ENCODE assay signal across 10 cellular contexts in genomic region chr7:73827568-73828106, GRCh38. TPM values are rescaled to one million over a fixed set of nuclear protein-coding genes. Genes with fewer than 3 reads are reported as not detected.
A peak's percentile ranks its signal among the peaks of the same experiment; 100 is the strongest.
DNase-seq lines count a peak whose midpoint lies in the region; ATAC-seq, FAIRE-seq and TF ChIP-seq lines count a peak whose summit lies in the region.
"Had no signal": no experiment of that assay in that cellular context is flagged by ENCODE, and none has a peak within 500 bp of the region (broad histone marks: within the 10 kb centered on the region; RNA-seq: fewer than 3 reads in every experiment).

No MANE protein-coding gene starts in this region.

- H3K9me3 ChIP-seq in body of pancreas: no peaks in the 10 kb centered on the region
- H3K9me3 ChIP-seq: tibial artery had no signal

- H3K36me3 ChIP-seq in body of pancreas (replicated peaks in 1 of 2; ENCODE audit: insufficient read depth in 1 of 2, low read depth in 2 of 2): no peaks in the 10 kb centered on the region
- H3K36me3 ChIP-seq: tibial artery had no signal

- ATAC-seq in body of pancreas (peak; percentile 53), HG03280 (IDR thresholded peaks at IDR 0.05; ENCODE audit: unreplicated experiment) (no peak)
- peak; percentile 30 to 63 for ATAC-seq in naive thymus-derived CD8-positive, alpha-beta T cell

- 4% methylated on average over 7 to 10 of the region's 11 CpGs for WGBS in body of pancreas, 2 donors

- H3K27me3 Mint-ChIP-seq in naive thymus-derived CD8-positive, alpha-beta T cell: peaks cover 0 to 47% (median 3%) of the 10 kb centered on the region in 5 donors

- peak overlapping the region in 9 of 10 donors; percentile 7 to 85 (median 60) for H3K27ac Mint-ChIP-seq in naive thymus-derived CD8-positive, alpha-beta T cell

- TF ChIP-seq POLR2A in body of pancreas (IDR thresholded peaks at IDR 0.05): peak in 2 of 3 donors; percentile 64 to 77
- TF ChIP-seq POLR2A in GM12891 (IDR thresholded peaks at IDR 0.05; ENCODE audit: low read depth, low read length): no peak
- no peak for TF ChIP-seq POLR2A in GM12892 (IDR thresholded peaks at IDR 0.05; ENCODE audit: low read depth, low read length)

- no peaks in the 10 kb centered on the region for H3K36me3 Mint-ChIP-seq in naive thymus-derived CD8-positive, alpha-beta T cell

- POLR2A ChIA-PET in naive thymus-derived CD8-positive, alpha-beta T cell (lab: Charles Lee): interaction anchor here (0.8 kb wide), 1 partner anchor 23 kb away, joined by 3 read pairs; no protein-coding TSS in a partner anchor

- H3K4me3 Mint-ChIP-seq in naive thymus-derived CD8-positive, alpha-beta T cell: peak overlapping the region; percentile 19 to 81 (median 58)

- FAIRE-seq in GM12891 (lab: Jason Lieb, UNC): no peak
- FAIRE-seq in GM12892 (lab: Jason Lieb, UNC): no peak

- no peaks in the 10 kb centered on the region for H3K27me3 ChIP-seq in body of pancreas

- DNase-seq in DMS79 (lab: John Stamatoyannopoulos, UW) (peak; percentile 100), NCI-H2081 treated with DMSO at 0.1 percent for 48 hours (lab: John Stamatoyannopoulos, UW) (peak; percentile 95), body of pancreas (peak; percentile 94 to 98 (median 96)), GM12891 (ENCODE audit: insufficient read length, low spot score) (no peak), activated gamma-delta T cell treated with Interleukin-2 at 50 U/mL for 16 hours (no peak), GM12892 (ENCODE audit: insufficient read length) (no peak)
- no peak for DNase-seq in naive thymus-derived CD8-positive, alpha-beta T cell

- H3K27ac ChIP-seq in body of pancreas: peak overlapping the region; percentile 96 to 100 (median 98)
- H3K27ac ChIP-seq: tibial artery had no signal

- peaks cover 66% of the 10 kb centered on the region for H3K4me1 ChIP-seq in body of pancreas

- no peak for TF ChIP-seq CTCF in body of pancreas (IDR thresholded peaks at IDR 0.05)

- peaks cover 19 to 39% (median 30%) of the 10 kb centered on the region in 4 donors for H3K4me1 Mint-ChIP-seq in naive thymus-derived CD8-positive, alpha-beta T cell

- intact Hi-C loops in body of pancreas (cut with DNase I): no loop called here

- H3K9me3 Mint-ChIP-seq in naive thymus-derived CD8-positive, alpha-beta T cell: no peaks in the 10 kb centered on the region

- H3K4me3 ChIP-seq in body of pancreas: no peak overlapping the region
- H3K4me3 ChIP-seq: tibial artery had no signal

TF ChIP-seq in GM12891, 5 proteins besides CTCF, POLR2A, EP300 and RAD21:
- TF ChIP-seq PAX5 (IDR thresholded peaks at IDR 0.05; ENCODE audit: insufficient read depth, low read length, severe bottlenecking) (no peak), SPI1 (IDR thresholded peaks at IDR 0.05; ENCODE audit: low read depth, low read length) (no peak), POLR2AphosphoS5 (IDR thresholded peaks at IDR 0.05; ENCODE audit: low read depth, low read length) (no peak), TAF1 (IDR thresholded peaks at IDR 0.05; ENCODE audit: low read depth, low read length) (no peak), POU2F2 (IDR thresholded peaks at IDR 0.05; ENCODE audit: low read depth, low read length) (no peak)
TF ChIP-seq in GM12891: peak in this region for 0.

RNA-seq across cellular contexts. Expression of gene CLDN4, which starts 3.2 kb away (rescaled TPM):
- 10 to 100 TPM; 65.6 to 76.8 TPM for total RNA-seq in body of pancreas
- total RNA-seq in naive thymus-derived CD8-positive, alpha-beta T cell: under 1 TPM in 1 of 2 experiments, not detected in 1; 0.36 TPM
- polyA plus RNA-seq in naive thymus-derived CD8-positive, alpha-beta T cell: under 1 TPM in 1 of 3 donors, not detected in 2; 0.04 TPM
- 0.05 TPM for polyA plus RNA-seq in GM12891 (2012; ENCODE audit: low read depth, missing spikeins)
- polyA plus RNA-seq in GM12892 (2012; ENCODE audit: missing spikeins): not detected
- total RNA-seq: lung microvascular endothelial cell had no signal

RNA-seq across cellular contexts. Expression of gene METTL27, which starts 14.7 kb away (rescaled TPM):
- total RNA-seq in body of pancreas: 1 to 10 TPM; 2.1 to 3.3 TPM
- total RNA-seq in naive thymus-derived CD8-positive, alpha-beta T cell: 1 to 10 TPM; 3.0 to 4.4 TPM
- polyA plus RNA-seq in naive thymus-derived CD8-positive, alpha-beta T cell: 1 to 10 TPM in 2 of 3 donors, under 1 TPM in 1; 0.52 to 3.2 (median 1.5) TPM
- 0.41 TPM for polyA plus RNA-seq in GM12891 (2012; ENCODE audit: low read depth, missing spikeins)
- not detected for polyA plus RNA-seq in GM12892 (2012; ENCODE audit: missing spikeins)

RNA-seq across cellular contexts. Expression of gene TMEM270, which starts 33.3 kb away (rescaled TPM):
- total RNA-seq in body of pancreas: not detected
- total RNA-seq in naive thymus-derived CD8-positive, alpha-beta T cell: not detected
- polyA plus RNA-seq in naive thymus-derived CD8-positive, alpha-beta T cell: not detected
- polyA plus RNA-seq in GM12891 (2012; ENCODE audit: low read depth, missing spikeins): not detected
- not detected for polyA plus RNA-seq in GM12892 (2012; ENCODE audit: missing spikeins)
- total RNA-seq: lung microvascular endothelial cell had no signal

RNA-seq across cellular contexts. Expression of gene CLDN3, which starts 57.6 kb away (rescaled TPM):
- 100 to 1,000 TPM in 1 of 2 donors, 10 to 100 TPM in 1; 94.2 to 150 TPM for total RNA-seq in body of pancreas
- total RNA-seq in naive thymus-derived CD8-positive, alpha-beta T cell: not detected
- not detected for polyA plus RNA-seq in naive thymus-derived CD8-positive, alpha-beta T cell
- not detected for polyA plus RNA-seq in GM12891 (2012; ENCODE audit: low read depth, missing spikeins)
- polyA plus RNA-seq in GM12892 (2012; ENCODE audit: missing spikeins): not detected

Comparison
In these comparisons a context has a peak if more than half of its experiments do, and no peak if none do; other contexts are left out.
1. DNase-seq: peak in DMS79 (single experiment), NCI-H2081 treated with DMSO at 0.1 percent for 48 hours (single experiment) and body of pancreas (4 of 4); none in naive thymus-derived CD8-positive, alpha-beta T cell (0 of 10), GM12891 (single experiment), activated gamma-delta T cell treated with Interleukin-2 at 50 U/mL for 16 hours (single experiment) and GM12892 (single experiment).
2. POLR2A ChIP-seq: peak in body of pancreas (2 of 3); none in GM12891 (single experiment) and GM12892 (single experiment).
3. RNA of gene CLDN4, which starts 3.2 kb away (total RNA-seq): 65.6 to 76.8 TPM in body of pancreas; 0.36 TPM in naive thymus-derived CD8-positive, alpha-beta T cell; every median in the first group is over 10 times any median in the second.